Comparison of ENCODE assay signal across 18 cellular contexts in genomic region chr16:72910371-72910770, GRCh38.
DNase-seq lines count a peak whose midpoint lies in the region; ATAC-seq and TF ChIP-seq lines count a peak whose summit lies in the region.
"Had no signal": no experiment of that assay in that cellular context is flagged by ENCODE, and none has a peak within 500 bp of the region (broad histone marks: within the 10 kb centered on the region; RNA-seq: fewer than 3 reads in every experiment).

No MANE protein-coding gene starts in this region.

- H3K4me3 Mint-ChIP-seq in mesothelial cell of epicardium, result no peak overlapping the region
- H3K4me3 Mint-ChIP-seq in natural killer cell, result no peak overlapping the region
- H3K4me3 Mint-ChIP-seq: B cell; CD4-positive, CD25-positive, alpha-beta regulatory T cell; CD8-positive, alpha-beta T cell; HFFc6 had no signal

- no peaks in the 10 kb centered on the region for H3K27me3 Mint-ChIP-seq in mesothelial cell of epicardium (ENCODE audit: low read depth)
- H3K27me3 Mint-ChIP-seq in natural killer cell (ENCODE audit: low read depth in 2 of 2), result no peaks in the 10 kb centered on the region
- H3K27me3 Mint-ChIP-seq: B cell; CD4-positive, CD25-positive, alpha-beta regulatory T cell had no signal

- intact Hi-C loops in natural killer cell (cut with micrococcal nuclease), result no loop called here

- DNase-seq in NCI-H2171 treated with DMSO at 0.1 percent for 48 hours (lab: John Stamatoyannopoulos, UW) (peak; percentile 17), NCI-H2171 (lab: John Stamatoyannopoulos, UW) (no peak), G401 (ENCODE audit: low spot score) (peak; percentile 69), NCI-H69 (lab: John Stamatoyannopoulos, UW) (peak; percentile 2), mesothelial cell of epicardium (ENCODE audit: low spot score in 2 of 2, unreplicated experiment in 2 of 2) (no peak), natural killer cell (no peak)
- DNase-seq: Caco-2; CD4-positive, CD25-positive, alpha-beta regulatory T cell; CD8-positive, alpha-beta T cell; DMS153; DND-41; GDM1; GOT3; HFFc6 had no signal

- ATAC-seq in HG03457 (IDR thresholded peaks at IDR 0.05; ENCODE audit: unreplicated experiment) (no peak), HG03196 (IDR thresholded peaks at IDR 0.05; ENCODE audit: unreplicated experiment) (no peak), natural killer cell (no peak)
- ATAC-seq: CD8-positive, alpha-beta T cell; GM12878 had no signal

- no peak for TF ChIP-seq CTCF in mesothelial cell of epicardium (IDR thresholded peaks at IDR 0.05; ENCODE audit: unreplicated experiment)
- no peak for TF ChIP-seq CTCF in natural killer cell (IDR thresholded peaks at IDR 0.05)

- H3K9me3 Mint-ChIP-seq in mesothelial cell of epicardium, result no peaks in the 10 kb centered on the region
- H3K9me3 Mint-ChIP-seq in natural killer cell, result no peaks in the 10 kb centered on the region
- H3K9me3 Mint-ChIP-seq: CD8-positive, alpha-beta T cell; HFFc6 had no signal

- H3K27ac Mint-ChIP-seq in mesothelial cell of epicardium, result peak overlapping the region; percentile 44
- H3K27ac Mint-ChIP-seq in natural killer cell, result no peak overlapping the region
- H3K27ac Mint-ChIP-seq: B cell; CD4-positive, CD25-positive, alpha-beta regulatory T cell; CD8-positive, alpha-beta T cell; HFFc6 had no signal

- in situ Hi-C loops in G401 (cut with HindIII; ENCODE audit: low sequenced_read_pairs), result no loop called here

- no peaks in the 10 kb centered on the region for H3K36me3 Mint-ChIP-seq in mesothelial cell of epicardium
- no peaks in the 10 kb centered on the region for H3K36me3 Mint-ChIP-seq in natural killer cell
- H3K36me3 Mint-ChIP-seq: CD4-positive, CD25-positive, alpha-beta regulatory T cell; CD8-positive, alpha-beta T cell had no signal

- peaks cover 16% of the 10 kb centered on the region for H3K4me1 Mint-ChIP-seq in mesothelial cell of epicardium
- no peaks in the 10 kb centered on the region for H3K4me1 Mint-ChIP-seq in natural killer cell
- H3K4me1 Mint-ChIP-seq: CD4-positive, CD25-positive, alpha-beta regulatory T cell had no signal

Comparison
In these comparisons a context has a peak if more than half of its experiments do, and no peak if none do; other contexts are left out.
1. DNase-seq: peak in NCI-H2171 treated with DMSO at 0.1 percent for 48 hours (single experiment), G401 (single experiment) and NCI-H69 (single experiment); none in NCI-H2171 (single experiment), mesothelial cell of epicardium (0 of 2) and natural killer cell (single experiment).